ENCODE assay signal across 2 cellular contexts in the genomic region with DNA sequence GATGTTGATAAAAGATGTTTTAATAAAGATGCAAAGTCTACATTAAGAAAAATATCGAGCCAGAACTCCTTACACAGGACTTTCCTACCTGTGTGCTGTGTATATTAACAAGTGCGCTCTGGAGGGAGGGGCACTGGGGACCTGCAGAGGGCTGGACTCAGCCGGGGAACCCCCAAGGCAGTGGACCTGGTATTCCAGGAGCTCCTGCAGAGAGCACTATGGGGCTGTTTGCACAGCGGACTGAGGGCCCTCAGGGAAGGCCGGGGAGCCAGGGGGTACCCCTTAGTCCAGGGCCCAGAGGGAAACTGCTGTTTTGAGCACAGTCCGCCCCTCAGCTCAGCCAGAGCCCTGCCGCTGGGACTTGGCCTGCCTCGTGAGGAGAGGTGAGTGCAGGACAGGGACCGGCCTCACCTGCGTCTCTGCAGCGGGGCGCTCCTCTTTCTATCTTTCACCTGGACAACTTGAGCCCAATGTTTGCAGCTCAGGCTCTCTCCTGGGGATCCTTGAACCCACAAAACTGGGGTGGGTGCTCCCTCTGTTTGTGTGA.
TF ChIP-seq lines count a peak whose summit lies in the region.

No MANE protein-coding gene starts in this region.

TF ChIP-seq in H1, 55 proteins besides CTCF, POLR2A, EP300 and RAD21:
- TF ChIP-seq ZNF274 (IDR thresholded peaks at IDR 0.05; ENCODE audit: borderline replicate concordance, extremely low read depth, low read length) = no peak
- no peak for TF ChIP-seq CHD1 (IDR thresholded peaks at IDR 0.05; ENCODE audit: low read depth, low read length)
- TF ChIP-seq CBX8 (IDR thresholded peaks at IDR 0.05; ENCODE audit: borderline replicate concordance, low read depth, low read length) = no peak
- TF ChIP-seq BCL11A (IDR thresholded peaks at IDR 0.05; ENCODE audit: low read depth in 2 of 2, low read length in 2 of 2) = no peak
- TF ChIP-seq, protein P1, sequence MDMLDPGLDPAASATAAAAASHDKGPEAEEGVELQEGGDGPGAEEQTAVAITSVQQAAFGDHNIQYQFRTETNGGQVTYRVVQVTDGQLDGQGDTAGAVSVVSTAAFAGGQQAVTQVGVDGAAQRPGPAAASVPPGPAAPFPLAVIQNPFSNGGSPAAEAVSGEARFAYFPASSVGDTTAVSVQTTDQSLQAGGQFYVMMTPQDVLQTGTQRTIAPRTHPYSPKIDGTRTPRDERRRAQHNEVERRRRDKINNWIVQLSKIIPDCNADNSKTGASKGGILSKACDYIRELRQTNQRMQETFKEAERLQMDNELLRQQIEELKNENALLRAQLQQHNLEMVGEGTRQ (IDR thresholded peaks at IDR 0.05; ENCODE audit: low read length) = no peak

TF ChIP-seq in SK-N-SH treated with all-trans-retinoic acid at 6 μM for 48 hours, 23 proteins besides CTCF, POLR2A, EP300 and RAD21:
- TF ChIP-seq GLIS3 (CRISPR knock-in tag; IDR thresholded peaks at IDR 0.05) (no peak), ZNF70 (CRISPR knock-in tag; IDR thresholded peaks at IDR 0.05) (no peak), OSR1 (CRISPR knock-in tag; IDR thresholded peaks at IDR 0.05) (no peak), ZNF565 (CRISPR knock-in tag; conservative IDR thresholded peaks at IDR 0.05; ENCODE audit: low read depth) (no peak), ZC3H10 (CRISPR knock-in tag; IDR thresholded peaks at IDR 0.05) (no peak), BACH2 (CRISPR knock-in tag; IDR thresholded peaks at IDR 0.05; ENCODE audit: borderline replicate concordance) (no peak), TOX (CRISPR knock-in tag; IDR thresholded peaks at IDR 0.05; ENCODE audit: borderline replicate concordance) (no peak), ESRRG (CRISPR knock-in tag; IDR thresholded peaks at IDR 0.05) (no peak), RARB (CRISPR knock-in tag; IDR thresholded peaks at IDR 0.05) (no peak), ZFP30 (CRISPR knock-in tag; IDR thresholded peaks at IDR 0.05) (no peak), ISL1 (CRISPR knock-in tag; IDR thresholded peaks at IDR 0.05) (no peak), ARNTL (CRISPR knock-in tag; IDR thresholded peaks at IDR 0.05; ENCODE audit: borderline replicate concordance, low read depth) (no peak), SNAI2 (CRISPR knock-in tag; IDR thresholded peaks at IDR 0.05) (no peak), PPARA (CRISPR knock-in tag; IDR thresholded peaks at IDR 0.05; ENCODE audit: borderline replicate concordance) (no peak), TCF4 (CRISPR knock-in tag; IDR thresholded peaks at IDR 0.05; ENCODE audit: borderline replicate concordance) (no peak)
- TF ChIP-seq, protein P2, sequence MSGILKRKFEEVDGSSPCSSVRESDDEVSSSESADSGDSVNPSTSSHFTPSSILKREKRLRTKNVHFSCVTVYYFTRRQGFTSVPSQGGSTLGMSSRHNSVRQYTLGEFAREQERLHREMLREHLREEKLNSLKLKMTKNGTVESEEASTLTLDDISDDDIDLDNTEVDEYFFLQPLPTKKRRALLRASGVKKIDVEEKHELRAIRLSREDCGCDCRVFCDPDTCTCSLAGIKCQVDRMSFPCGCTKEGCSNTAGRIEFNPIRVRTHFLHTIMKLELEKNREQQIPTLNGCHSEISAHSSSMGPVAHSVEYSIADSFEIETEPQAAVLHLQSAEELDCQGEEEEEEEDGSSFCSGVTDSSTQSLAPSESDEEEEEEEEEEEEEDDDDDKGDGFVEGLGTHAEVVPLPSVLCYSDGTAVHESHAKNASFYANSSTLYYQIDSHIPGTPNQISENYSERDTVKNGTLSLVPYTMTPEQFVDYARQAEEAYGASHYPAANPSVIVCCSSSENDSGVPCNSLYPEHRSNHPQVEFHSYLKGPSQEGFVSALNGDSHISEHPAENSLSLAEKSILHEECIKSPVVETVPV (CRISPR knock-in tag; IDR thresholded peaks at IDR 0.05) = no peak
- TF ChIP-seq, protein P3, sequence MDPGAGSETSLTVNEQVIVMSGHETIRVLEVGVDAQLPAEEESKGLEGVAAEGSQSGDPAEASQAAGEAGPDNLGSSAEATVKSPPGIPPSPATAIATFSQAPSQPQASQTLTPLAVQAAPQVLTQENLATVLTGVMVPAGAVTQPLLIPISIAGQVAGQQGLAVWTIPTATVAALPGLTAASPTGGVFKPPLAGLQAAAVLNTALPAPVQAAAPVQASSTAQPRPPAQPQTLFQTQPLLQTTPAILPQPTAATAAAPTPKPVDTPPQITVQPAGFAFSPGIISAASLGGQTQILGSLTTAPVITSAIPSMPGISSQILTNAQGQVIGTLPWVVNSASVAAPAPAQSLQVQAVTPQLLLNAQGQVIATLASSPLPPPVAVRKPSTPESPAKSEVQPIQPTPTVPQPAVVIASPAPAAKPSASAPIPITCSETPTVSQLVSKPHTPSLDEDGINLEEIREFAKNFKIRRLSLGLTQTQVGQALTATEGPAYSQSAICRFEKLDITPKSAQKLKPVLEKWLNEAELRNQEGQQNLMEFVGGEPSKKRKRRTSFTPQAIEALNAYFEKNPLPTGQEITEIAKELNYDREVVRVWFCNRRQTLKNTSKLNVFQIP (CRISPR knock-in tag; IDR thresholded peaks at IDR 0.05; ENCODE audit: borderline replicate concordance, low read depth) = no peak
- TF ChIP-seq, protein P4, sequence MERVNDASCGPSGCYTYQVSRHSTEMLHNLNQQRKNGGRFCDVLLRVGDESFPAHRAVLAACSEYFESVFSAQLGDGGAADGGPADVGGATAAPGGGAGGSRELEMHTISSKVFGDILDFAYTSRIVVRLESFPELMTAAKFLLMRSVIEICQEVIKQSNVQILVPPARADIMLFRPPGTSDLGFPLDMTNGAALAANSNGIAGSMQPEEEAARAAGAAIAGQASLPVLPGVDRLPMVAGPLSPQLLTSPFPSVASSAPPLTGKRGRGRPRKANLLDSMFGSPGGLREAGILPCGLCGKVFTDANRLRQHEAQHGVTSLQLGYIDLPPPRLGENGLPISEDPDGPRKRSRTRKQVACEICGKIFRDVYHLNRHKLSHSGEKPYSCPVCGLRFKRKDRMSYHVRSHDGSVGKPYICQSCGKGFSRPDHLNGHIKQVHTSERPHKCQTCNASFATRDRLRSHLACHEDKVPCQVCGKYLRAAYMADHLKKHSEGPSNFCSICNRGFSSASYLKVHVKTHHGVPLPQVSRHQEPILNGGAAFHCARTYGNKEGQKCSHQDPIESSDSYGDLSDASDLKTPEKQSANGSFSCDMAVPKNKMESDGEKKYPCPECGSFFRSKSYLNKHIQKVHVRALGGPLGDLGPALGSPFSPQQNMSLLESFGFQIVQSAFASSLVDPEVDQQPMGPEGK (CRISPR knock-in tag; IDR thresholded peaks at IDR 0.05; ENCODE audit: borderline replicate concordance) = no peak
- TF ChIP-seq, protein P5, sequence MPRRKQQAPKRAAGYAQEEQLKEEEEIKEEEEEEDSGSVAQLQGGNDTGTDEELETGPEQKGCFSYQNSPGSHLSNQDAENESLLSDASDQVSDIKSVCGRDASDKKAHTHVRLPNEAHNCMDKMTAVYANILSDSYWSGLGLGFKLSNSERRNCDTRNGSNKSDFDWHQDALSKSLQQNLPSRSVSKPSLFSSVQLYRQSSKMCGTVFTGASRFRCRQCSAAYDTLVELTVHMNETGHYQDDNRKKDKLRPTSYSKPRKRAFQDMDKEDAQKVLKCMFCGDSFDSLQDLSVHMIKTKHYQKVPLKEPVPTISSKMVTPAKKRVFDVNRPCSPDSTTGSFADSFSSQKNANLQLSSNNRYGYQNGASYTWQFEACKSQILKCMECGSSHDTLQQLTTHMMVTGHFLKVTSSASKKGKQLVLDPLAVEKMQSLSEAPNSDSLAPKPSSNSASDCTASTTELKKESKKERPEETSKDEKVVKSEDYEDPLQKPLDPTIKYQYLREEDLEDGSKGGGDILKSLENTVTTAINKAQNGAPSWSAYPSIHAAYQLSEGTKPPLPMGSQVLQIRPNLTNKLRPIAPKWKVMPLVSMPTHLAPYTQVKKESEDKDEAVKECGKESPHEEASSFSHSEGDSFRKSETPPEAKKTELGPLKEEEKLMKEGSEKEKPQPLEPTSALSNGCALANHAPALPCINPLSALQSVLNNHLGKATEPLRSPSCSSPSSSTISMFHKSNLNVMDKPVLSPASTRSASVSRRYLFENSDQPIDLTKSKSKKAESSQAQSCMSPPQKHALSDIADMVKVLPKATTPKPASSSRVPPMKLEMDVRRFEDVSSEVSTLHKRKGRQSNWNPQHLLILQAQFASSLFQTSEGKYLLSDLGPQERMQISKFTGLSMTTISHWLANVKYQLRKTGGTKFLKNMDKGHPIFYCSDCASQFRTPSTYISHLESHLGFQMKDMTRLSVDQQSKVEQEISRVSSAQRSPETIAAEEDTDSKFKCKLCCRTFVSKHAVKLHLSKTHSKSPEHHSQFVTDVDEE (CRISPR knock-in tag; IDR thresholded peaks at IDR 0.05) = no peak
- TF ChIP-seq, protein P6, sequence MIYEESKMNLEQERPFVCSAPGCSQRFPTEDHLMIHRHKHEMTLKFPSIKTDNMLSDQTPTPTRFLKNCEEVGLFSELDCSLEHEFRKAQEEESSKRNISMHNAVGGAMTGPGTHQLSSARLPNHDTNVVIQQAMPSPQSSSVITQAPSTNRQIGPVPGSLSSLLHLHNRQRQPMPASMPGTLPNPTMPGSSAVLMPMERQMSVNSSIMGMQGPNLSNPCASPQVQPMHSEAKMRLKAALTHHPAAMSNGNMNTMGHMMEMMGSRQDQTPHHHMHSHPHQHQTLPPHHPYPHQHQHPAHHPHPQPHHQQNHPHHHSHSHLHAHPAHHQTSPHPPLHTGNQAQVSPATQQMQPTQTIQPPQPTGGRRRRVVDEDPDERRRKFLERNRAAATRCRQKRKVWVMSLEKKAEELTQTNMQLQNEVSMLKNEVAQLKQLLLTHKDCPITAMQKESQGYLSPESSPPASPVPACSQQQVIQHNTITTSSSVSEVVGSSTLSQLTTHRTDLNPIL (CRISPR knock-in tag; IDR thresholded peaks at IDR 0.05; ENCODE audit: low read depth) = no peak
